1 cellular context compared by ENCODE assay signal in genomic region chr5:124997186-124997893, GRCh38.
TF ChIP-seq lines count a peak whose summit lies in the region.

No MANE protein-coding gene starts in this region.

TF ChIP-seq in H1, 55 proteins besides CTCF, POLR2A, EP300 and RAD21:
- TF ChIP-seq SP2 (IDR thresholded peaks at IDR 0.05; ENCODE audit: low read length) (no peak), BCL11A (IDR thresholded peaks at IDR 0.05; ENCODE audit: low read depth in 2 of 2, low read length in 2 of 2) (no peak), JUND (IDR thresholded peaks at IDR 0.05; ENCODE audit: low read length) (no peak), CHD7 (IDR thresholded peaks at IDR 0.05; ENCODE audit: insufficient replicate concordance, low read length) (no peak), CREB1 (IDR thresholded peaks at IDR 0.05) (no peak), TCF12 (IDR thresholded peaks at IDR 0.05; ENCODE audit: low read depth, low read length) (no peak), CEBPB (IDR thresholded peaks at IDR 0.05; ENCODE audit: low read depth, low read length) (no peak), SAP30 (IDR thresholded peaks at IDR 0.05; ENCODE audit: insufficient read depth, insufficient replicate concordance, low read length) (no peak), SUZ12 (IDR thresholded peaks at IDR 0.05; ENCODE audit: low read length) (no peak), GTF2F1 (IDR thresholded peaks at IDR 0.05; ENCODE audit: borderline replicate concordance, low read depth, low read length) (no peak), PHF8 (conservative IDR thresholded peaks at IDR 0.05; ENCODE audit: low read depth, low read length) (no peak), BRCA1 (IDR thresholded peaks at IDR 0.05; ENCODE audit: low read depth, low read length) (no peak), FOSL1 (IDR thresholded peaks at IDR 0.05; ENCODE audit: insufficient read depth, low read depth, low read length) (no peak), MAFK (IDR thresholded peaks at IDR 0.05; ENCODE audit: low read depth, low read length) (no peak), TAF1 (IDR thresholded peaks at IDR 0.05; ENCODE audit: low read depth, low read length) (no peak)
- TF ChIP-seq, protein P1, sequence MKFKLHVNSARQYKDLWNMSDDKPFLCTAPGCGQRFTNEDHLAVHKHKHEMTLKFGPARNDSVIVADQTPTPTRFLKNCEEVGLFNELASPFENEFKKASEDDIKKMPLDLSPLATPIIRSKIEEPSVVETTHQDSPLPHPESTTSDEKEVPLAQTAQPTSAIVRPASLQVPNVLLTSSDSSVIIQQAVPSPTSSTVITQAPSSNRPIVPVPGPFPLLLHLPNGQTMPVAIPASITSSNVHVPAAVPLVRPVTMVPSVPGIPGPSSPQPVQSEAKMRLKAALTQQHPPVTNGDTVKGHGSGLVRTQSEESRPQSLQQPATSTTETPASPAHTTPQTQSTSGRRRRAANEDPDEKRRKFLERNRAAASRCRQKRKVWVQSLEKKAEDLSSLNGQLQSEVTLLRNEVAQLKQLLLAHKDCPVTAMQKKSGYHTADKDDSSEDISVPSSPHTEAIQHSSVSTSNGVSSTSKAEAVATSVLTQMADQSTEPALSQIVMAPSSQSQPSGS (IDR thresholded peaks at IDR 0.05; ENCODE audit: low read length): no peak
